In the genomic region with DNA sequence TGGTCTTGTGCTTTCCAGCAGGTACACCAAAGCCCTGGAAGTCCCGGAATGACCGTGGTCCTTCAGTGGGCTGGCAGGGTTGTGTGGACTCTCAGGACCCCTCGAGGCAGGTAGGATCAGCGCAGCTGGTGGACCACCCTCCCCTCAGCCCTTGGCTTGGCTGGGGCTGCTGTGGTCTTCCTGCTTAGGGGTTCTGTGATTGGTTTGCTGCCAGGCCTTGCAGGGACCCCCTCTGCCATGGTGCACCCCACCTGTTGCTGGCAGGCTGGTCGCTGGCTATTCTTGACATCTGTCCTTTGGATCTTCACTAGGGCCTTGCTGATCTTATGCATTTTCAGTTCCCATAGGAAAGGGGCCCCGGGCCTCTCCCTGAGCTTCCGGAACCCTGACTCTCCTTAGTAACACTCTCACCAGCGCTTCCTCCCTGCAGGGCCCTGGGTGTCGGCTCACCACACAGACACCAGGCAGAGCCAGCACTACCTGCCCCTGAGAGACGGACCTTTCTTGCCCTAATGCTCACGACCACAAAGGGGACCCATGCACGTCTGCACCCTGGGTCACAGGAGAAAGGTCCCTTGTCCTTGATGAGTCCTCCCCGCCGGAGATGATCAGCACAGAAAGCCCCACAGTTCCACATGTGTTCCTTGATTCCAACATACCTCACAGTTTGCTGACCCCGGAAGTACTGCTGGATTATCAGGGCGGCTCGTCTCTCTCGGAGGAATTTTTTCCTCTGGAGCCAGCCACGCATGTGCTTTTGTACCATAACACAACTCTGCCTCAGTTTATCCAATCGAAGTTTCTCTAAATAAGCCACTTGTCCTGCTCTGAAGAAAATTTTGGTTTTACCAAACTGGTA, we compare ENCODE assay signal across 21 cellular contexts.
"Had no signal": no experiment of that assay in that cellular context is flagged by ENCODE, and none has a peak within 500 bp of the region (broad histone marks: within the 10 kb centered on the region; RNA-seq: fewer than 3 reads in every experiment).

No MANE protein-coding gene starts in this region.

- DNase-seq: activated B cell treated with CpG ODN at 0.5 μM for 24 hours; activated CD4-positive, alpha-beta T cell treated with anti-CD3 and anti-CD28 coated beads for 4 hours; activated CD8-positive, alpha-beta T cell treated with anti-CD3 and anti-CD28 coated beads for 36 hours; activated naive CD4-positive, alpha-beta T cell treated with Interleukin-2 at 50 U/mL for 16 hours; activated T-cell treated with anti-CD3 and anti-CD28 coated beads, Interleukin-2, amount 50 U/mL, for 1 hour; heart left ventricle; kidney; left ventricle myocardium inferior; mammary epithelial cell; stimulated activated CD4-positive, alpha-beta T cell treated with anti-CD3 and anti-CD28 coated beads, Interleukin-2, amount 100 ng/mL, for 24 hours had no signal

- H3K4me1 ChIP-seq: gastroesophageal sphincter, heart left ventricle, left ventricle myocardium inferior, right atrium auricular region, tibial nerve, vagina had no signal

- ATAC-seq: activated CD8-positive, alpha-beta T cell treated with anti-CD3 and anti-CD28 coated beads for 36 hours; activated T-helper 17 cell treated with anti-CD3 and anti-CD28 coated beads, Interleukin-2, amount 50 U/mL, for 72 hours; gastroesophageal sphincter; heart left ventricle had no signal

- H3K27me3 Mint-ChIP-seq: activated B cell treated with CpG ODN at 0.5 μM for 24 hours; activated T-helper 17 cell treated with anti-CD3 and anti-CD28 coated beads, Interleukin-2, amount 50 U/mL, for 72 hours; progenitor cell of endocrine pancreas; stimulated activated naive CD8-positive, alpha-beta T cell treated with anti-CD3 and anti-CD28 coated beads, Interleukin-15, Interleukin-2, amounts not matched to agents 100 ng/mL and 50 ng/mL, for 24 hours had no signal

- H3K4me3 ChIP-seq: coronary artery, gastroesophageal sphincter, heart left ventricle, left ventricle myocardium inferior, right atrium auricular region, tibial nerve, vagina had no signal

- H3K27me3 ChIP-seq: gastroesophageal sphincter, heart left ventricle, right atrium auricular region, tibial nerve, vagina had no signal

- H3K4me3 Mint-ChIP-seq: activated B cell treated with CpG ODN at 0.5 μM for 24 hours; activated CD8-positive, alpha-beta T cell treated with anti-CD3 and anti-CD28 coated beads for 36 hours; activated T-helper 17 cell treated with anti-CD3 and anti-CD28 coated beads, Interleukin-2, amount 50 U/mL, for 72 hours; brain; central memory CD8-positive, alpha-beta T cell; neural crest cell; stimulated activated naive CD8-positive, alpha-beta T cell treated with anti-CD3 and anti-CD28 coated beads, Interleukin-15, Interleukin-2, amounts not matched to agents 100 ng/mL and 50 ng/mL, for 24 hours had no signal

- H3K4me1 Mint-ChIP-seq: activated T-helper 17 cell treated with anti-CD3 and anti-CD28 coated beads, Interleukin-2, amount 50 U/mL, for 72 hours; brain; neural crest cell had no signal

- H3K36me3 Mint-ChIP-seq: brain had no signal

- H3K27ac Mint-ChIP-seq: activated B cell treated with CpG ODN at 0.5 μM for 24 hours; activated CD8-positive, alpha-beta T cell treated with anti-CD3 and anti-CD28 coated beads for 36 hours; activated T-helper 17 cell treated with anti-CD3 and anti-CD28 coated beads, Interleukin-2, amount 50 U/mL, for 72 hours; progenitor cell of endocrine pancreas; stimulated activated naive CD8-positive, alpha-beta T cell treated with anti-CD3 and anti-CD28 coated beads, Interleukin-15, Interleukin-2, amounts not matched to agents 100 ng/mL and 50 ng/mL, for 24 hours had no signal

- H3K9me3 Mint-ChIP-seq: activated B cell treated with CpG ODN at 0.5 μM for 24 hours; activated CD8-positive, alpha-beta T cell treated with anti-CD3 and anti-CD28 coated beads for 36 hours; activated T-helper 17 cell treated with anti-CD3 and anti-CD28 coated beads, Interleukin-2, amount 50 U/mL, for 72 hours; brain; central memory CD8-positive, alpha-beta T cell; neural crest cell; stimulated activated naive CD8-positive, alpha-beta T cell treated with anti-CD3 and anti-CD28 coated beads, Interleukin-15, Interleukin-2, amounts not matched to agents 100 ng/mL and 50 ng/mL, for 24 hours had no signal

- H3K27ac ChIP-seq: coronary artery, gastroesophageal sphincter, heart left ventricle, left ventricle myocardium inferior, right atrium auricular region, tibial nerve, vagina had no signal
